Comparison of ENCODE assay signal across 14 cellular contexts in genomic region chr7:7808156-7808555, GRCh38.
DNase-seq lines count a peak whose midpoint lies in the region; ATAC-seq and TF ChIP-seq lines count a peak whose summit lies in the region.
"Had no signal": no experiment of that assay in that cellular context is flagged by ENCODE, and none has a peak within 500 bp of the region (broad histone marks: within the 10 kb centered on the region; RNA-seq: fewer than 3 reads in every experiment).

No MANE protein-coding gene starts in this region.

- H3K27ac ChIP-seq in HEK293 (ENCODE audit: extremely low read depth, low read depth, low read length), result no peak overlapping the region
- H3K27ac ChIP-seq in SK-N-MC, result peak overlapping the region; percentile 15; the same call in 1 of the 2 replicates
- no peak overlapping the region for H3K27ac ChIP-seq in fibroblast of lung (ENCODE audit: insufficient read depth, low read length)
- no peak overlapping the region for H3K27ac ChIP-seq in CD8-positive, alpha-beta memory T cell (ENCODE audit: low read depth, low read length)
- H3K27ac ChIP-seq: upper lobe of right lung had no signal

- no peaks in the 10 kb centered on the region for H3K27me3 ChIP-seq in fibroblast of lung (ENCODE audit: control insufficient read depth, insufficient read depth, low read length)
- no peaks in the 10 kb centered on the region for H3K27me3 ChIP-seq in CD8-positive, alpha-beta memory T cell (ENCODE audit: insufficient read depth, low read length, poor library complexity, severe bottlenecking)
- H3K27me3 ChIP-seq: upper lobe of right lung had no signal

- no peak overlapping the region for H3K4me2 ChIP-seq in fibroblast of lung (ENCODE audit: extremely low read depth, insufficient read depth, low read length)

- POLR2A ChIA-PET in HEK293 (lab: Yijun Ruan, JAX), result no interaction called here
- POLR2A ChIA-PET in CD8-positive, alpha-beta memory T cell (lab: Charles Lee), result no interaction called here

- no peaks in the 10 kb centered on the region for H3K9me3 Mint-ChIP-seq in CD8-positive, alpha-beta memory T cell

- CTCF ChIA-PET in HEK293 (lab: Yijun Ruan, JAX), result interaction anchor here (0.7 kb wide), 1 partner anchor 792 kb away, joined by 4 read pairs; no protein-coding TSS in a partner anchor
- CTCF ChIA-PET in CD8-positive, alpha-beta memory T cell (lab: Charles Lee), result no interaction called here

- no peak for ATAC-seq in GM21526 (IDR thresholded peaks at IDR 0.05; ENCODE audit: low FRiP score, unreplicated experiment)
- ATAC-seq: esophagus mucosa, upper lobe of right lung had no signal

- H3K27me3 Mint-ChIP-seq in CD8-positive, alpha-beta memory T cell, result no peaks in the 10 kb centered on the region

- H3K4me1 Mint-ChIP-seq in CD8-positive, alpha-beta memory T cell, result no peaks in the 10 kb centered on the region

- H3K9ac ChIP-seq in SK-N-MC (ENCODE audit: insufficient read length) (no peak overlapping the region), fibroblast of lung (ENCODE audit: insufficient read depth, low read length) (no peak overlapping the region)

- TF ChIP-seq CTCF in HEK293 (tag by site-specific recombination; IDR thresholded peaks at IDR 0.05) (no peak), fibroblast of lung (conservative IDR thresholded peaks at IDR 0.05 in 1 of 2, IDR thresholded peaks at IDR 0.05 in 1 of 2; ENCODE audit: low read depth in 1 of 2, low read length in 2 of 2) (no peak)

- H3K9me3 ChIP-seq in HEK293 (ENCODE audit: control insufficient read depth, insufficient read depth, low read depth, low read length) (no peaks in the 10 kb centered on the region), SK-N-MC (ENCODE audit: low read depth, low read length) (no peaks in the 10 kb centered on the region), fibroblast of lung (ENCODE audit: control insufficient read depth, insufficient read depth, low read depth, low read length) (no peaks in the 10 kb centered on the region)
- no peaks in the 10 kb centered on the region for H3K9me3 ChIP-seq in CD8-positive, alpha-beta memory T cell (ENCODE audit: low read length)
- H3K9me3 ChIP-seq: upper lobe of right lung had no signal

- H3K79me2 ChIP-seq in fibroblast of lung (ENCODE audit: control insufficient read depth, insufficient read depth, low read length), result no peaks in the 10 kb centered on the region

- no peaks in the 10 kb centered on the region for H4K20me1 ChIP-seq in fibroblast of lung (ENCODE audit: control insufficient read depth, extremely low read depth, insufficient read depth, low read length)

- H3K27ac Mint-ChIP-seq in CD8-positive, alpha-beta memory T cell, result no peak overlapping the region

- H3K36me3 ChIP-seq in HEK293 (ENCODE audit: control insufficient read depth in 2 of 2, insufficient read depth in 1 of 2, low read length in 2 of 2), result no peaks in the 10 kb centered on the region
- H3K36me3 ChIP-seq in SK-N-MC (ENCODE audit: insufficient read depth, low read length), result no peaks in the 10 kb centered on the region
- H3K36me3 ChIP-seq in fibroblast of lung (ENCODE audit: control insufficient read depth, insufficient read depth, low read length), result no peaks in the 10 kb centered on the region
- no peaks in the 10 kb centered on the region for H3K36me3 ChIP-seq in CD8-positive, alpha-beta memory T cell (ENCODE audit: insufficient read depth, low read length)
- H3K36me3 ChIP-seq: upper lobe of right lung had no signal

- no peak overlapping the region for H3K4me3 ChIP-seq in HEK293 (ENCODE audit: low read depth, low read length)
- no peak overlapping the region for H3K4me3 ChIP-seq in SK-N-MC
- no peak overlapping the region for H3K4me3 ChIP-seq in fibroblast of lung (replicated peaks in 1 of 4; ENCODE audit: control extremely low read depth in 1 of 4, insufficient read depth in 1 of 4, low read depth in 3 of 4, low read length in 4 of 4)
- H3K4me3 ChIP-seq in CD8-positive, alpha-beta memory T cell (ENCODE audit: low read length), result no peak overlapping the region
- H3K4me3 ChIP-seq: upper lobe of right lung had no signal

- H3K4me1 ChIP-seq in HEK293 (ENCODE audit: control insufficient read depth, insufficient read depth, low read length) (peaks cover 10% of the 10 kb centered on the region; the same call in 1 of the 2 replicates), fibroblast of lung (ENCODE audit: control insufficient read depth, extremely low read depth, insufficient read depth, low read length) (no peaks in the 10 kb centered on the region)
- H3K4me1 ChIP-seq in CD8-positive, alpha-beta memory T cell (ENCODE audit: insufficient read depth, low read length), result no peaks in the 10 kb centered on the region
- H3K4me1 ChIP-seq: upper lobe of right lung had no signal

- peak; percentile 60 for DNase-seq in A172 (ENCODE audit: low spot score)
- DNase-seq in SK-N-MC (ENCODE audit: low read depth, low spot score), result no peak
- DNase-seq in fibroblast of lung (ENCODE audit: low read depth in 2 of 2), result peak; percentile 71 to 86
- DNase-seq in CD8-positive, alpha-beta memory T cell, result no peak
- no peak for DNase-seq in NCI-H1092 treated with DMSO at 0.1 percent for 48 hours (lab: John Stamatoyannopoulos, UW)
- DNase-seq in ecto neural progenitor cell (ENCODE audit: low spot score), result no peak
- DNase-seq: activated naive CD4-positive, alpha-beta T cell treated with Interleukin-2 at 50 U/mL for 16 hours; DND-41; Kasumi-1; SHP77 treated with DMSO at 0.1 percent for 48 hours; upper lobe of right lung had no signal

- H3K36me3 Mint-ChIP-seq in CD8-positive, alpha-beta memory T cell, result peaks cover 3 to 8% (median 3%) of the 10 kb centered on the region in 3 donors

- no peak overlapping the region for H3K4me3 Mint-ChIP-seq in CD8-positive, alpha-beta memory T cell

- no peak overlapping the region for H2AFZ ChIP-seq in fibroblast of lung (ENCODE audit: low read length)

TF ChIP-seq in HEK293, 187 proteins besides CTCF, POLR2A, EP300 and RAD21:
- no peak for TF ChIP-seq ZNF266 (tag by site-specific recombination; IDR thresholded peaks at IDR 0.05; ENCODE audit: low read depth)
- TF ChIP-seq ZFHX2 (tag by site-specific recombination; conservative IDR thresholded peaks at IDR 0.05), result no peak
- TF ChIP-seq ZNF423 (tag by site-specific recombination; IDR thresholded peaks at IDR 0.05), result no peak
- no peak for TF ChIP-seq ELK4 (IDR thresholded peaks at IDR 0.05; ENCODE audit: borderline replicate concordance, low read depth, low read length)
- TF ChIP-seq ZNF629 (tag by site-specific recombination; IDR thresholded peaks at IDR 0.05), result 0 out of 2 replicates have a peak, but pooled peaks have one; percentile 19
- 0 out of 2 replicates have a peak, but pooled peaks have one; percentile 23 for TF ChIP-seq ZNF366 (tag by site-specific recombination; conservative IDR thresholded peaks at IDR 0.05)
- peak; percentile 46; the same call in 1 of the 2 replicates for TF ChIP-seq ATF2 (tag by site-specific recombination; IDR thresholded peaks at IDR 0.05; ENCODE audit: low read depth)
- peak; percentile 33; the same call in 1 of the 2 replicates for TF ChIP-seq SCRT2 (tag by site-specific recombination; IDR thresholded peaks at IDR 0.05)
- TF ChIP-seq ZBTB21 (tag by site-specific recombination; IDR thresholded peaks at IDR 0.05), result no peak
- TF ChIP-seq KLF16 (tag by site-specific recombination; IDR thresholded peaks at IDR 0.05), result no peak

Comparison
In these comparisons a context has a peak if more than half of its experiments do, and no peak if none do; other contexts are left out.
1. DNase-seq: peak in A172 (single experiment) and fibroblast of lung (2 of 2); none in SK-N-MC (single experiment), CD8-positive, alpha-beta memory T cell (0 of 5), NCI-H1092 treated with DMSO at 0.1 percent for 48 hours (single experiment) and ecto neural progenitor cell (single experiment).